Comparison of ENCODE assay signal across 26 cellular contexts in genomic region chr1:172960019-172960418, GRCh38.
A peak's percentile ranks its signal among the peaks of the same experiment; 100 is the strongest.
DNase-seq lines count a peak whose midpoint lies in the region; ATAC-seq, FAIRE-seq and TF ChIP-seq lines count a peak whose summit lies in the region.
"Had no signal": no experiment of that assay in that cellular context is flagged by ENCODE, and none has a peak within 500 bp of the region (broad histone marks: within the 10 kb centered on the region; RNA-seq: fewer than 3 reads in every experiment).

No MANE protein-coding gene starts in this region.

- DNase-seq in A549 (ENCODE audit: low read depth in 1 of 2, low spot score in 1 of 2) (no peak), astrocyte (ENCODE audit: low read depth) (peak; percentile 77), kidney tubule cell (ENCODE audit: low spot score) (peak; percentile 58), GM19240 (ENCODE audit: insufficient read length, low spot score) (no peak), psoas muscle (no peak), NCI-H2081 (lab: John Stamatoyannopoulos, UW) (no peak)
- DNase-seq: 8988T; activated CD4-positive, alpha-beta T cell treated with anti-CD3 and anti-CD28 coated beads, Interleukin-2, amount 50 U/mL, for 1 hour; activated CD8-positive, alpha-beta memory T cell treated with anti-CD3 and anti-CD28 coated beads, Interleukin-2, amount 10 ng/mL, durations not matched to agents 7 days and 5 days; activated naive CD4-positive, alpha-beta T cell treated with Interleukin-2 at 50 U/mL for 16 hours; activated T-cell treated with anti-CD3 and anti-CD28 coated beads, Interleukin-2, amount 50 U/mL, for 72 hours; DMS79 treated with DMSO at 0.1 percent for 48 hours; Karpas-422; NCI-H1048; NCI-H187 treated with DMSO at 0.1 percent for 48 hours; NCI-H82; T1000; upper lobe of left lung had no signal

- H3K27me3 ChIP-seq in astrocyte (ENCODE audit: insufficient read depth, low read length) = no peaks in the 10 kb centered on the region
- no peaks in the 10 kb centered on the region for H3K27me3 ChIP-seq in psoas muscle (ENCODE audit: insufficient read depth in 3 of 3, low read length in 2 of 3)
- H3K27me3 ChIP-seq: BLaER1, neutrophil, upper lobe of left lung had no signal

- TF ChIP-seq POLR2A in A549 (IDR thresholded peaks at IDR 0.05; ENCODE audit: low read length) = no peak

- no peak overlapping the region for H3K9ac ChIP-seq in astrocyte (ENCODE audit: low read length)
- H3K9ac ChIP-seq: BLaER1 had no signal

- H3K4me2 ChIP-seq in A549 = no peak overlapping the region
- H3K4me2 ChIP-seq in astrocyte (ENCODE audit: low read length) = no peak overlapping the region
- H3K4me2 ChIP-seq: BLaER1 had no signal

- H3K4me3 ChIP-seq in A549 = no peak overlapping the region
- H3K4me3 ChIP-seq in HEK293 (ENCODE audit: low read depth, low read length) = no peak overlapping the region
- H3K4me3 ChIP-seq in astrocyte (ENCODE audit: insufficient read depth, low read depth, low read length) = no peak overlapping the region
- H3K4me3 ChIP-seq in psoas muscle = no peak overlapping the region
- H3K4me3 ChIP-seq: BLaER1, coronary artery, skin epidermis, upper lobe of left lung had no signal

- no peak overlapping the region for H3K4me3 Mint-ChIP-seq in astrocyte (ENCODE audit: unreplicated experiment)
- H3K4me3 Mint-ChIP-seq: activated CD8-positive, alpha-beta memory T cell treated with anti-CD3 and anti-CD28 coated beads, Interleukin-2, amount 10 ng/mL, durations not matched to agents 7 days and 5 days; activated T-cell treated with anti-CD3 and anti-CD28 coated beads, Interleukin-2, amount 50 U/mL, for 72 hours had no signal

- no peaks in the 10 kb centered on the region for H3K36me3 ChIP-seq in HEK293 (ENCODE audit: control insufficient read depth in 2 of 2, insufficient read depth in 1 of 2, low read length in 2 of 2)
- H3K36me3 ChIP-seq in astrocyte (ENCODE audit: insufficient read depth, low read length) = no peaks in the 10 kb centered on the region
- H3K36me3 ChIP-seq in psoas muscle (ENCODE audit: insufficient read depth in 1 of 2, low read depth in 1 of 2) = no peaks in the 10 kb centered on the region
- H3K36me3 ChIP-seq: BLaER1, neutrophil, upper lobe of left lung had no signal

- H3K79me2 ChIP-seq in astrocyte (ENCODE audit: insufficient read depth, low read length) = no peaks in the 10 kb centered on the region

- peaks cover 20% of the 10 kb centered on the region for H3K4me1 Mint-ChIP-seq in astrocyte (ENCODE audit: low read depth, unreplicated experiment)
- H3K4me1 Mint-ChIP-seq: activated CD8-positive, alpha-beta memory T cell treated with anti-CD3 and anti-CD28 coated beads, Interleukin-2, amount 10 ng/mL, durations not matched to agents 7 days and 5 days had no signal

- TF ChIP-seq RAD21 in A549 (conservative IDR thresholded peaks at IDR 0.05 in 1 of 2, IDR thresholded peaks at IDR 0.05 in 1 of 2) = no peak

- no peak for TF ChIP-seq EP300 in A549 (IDR thresholded peaks at IDR 0.05)

- H3K27ac ChIP-seq in A549 = peak overlapping the region; percentile 9 to 45; a peak in 2 of 6 replicates
- no peak overlapping the region for H3K27ac ChIP-seq in HEK293 (ENCODE audit: extremely low read depth, low read depth, low read length)
- H3K27ac ChIP-seq in astrocyte (ENCODE audit: low read depth, low read length) = peak overlapping the region; percentile 22
- no peak overlapping the region for H3K27ac ChIP-seq in psoas muscle
- H3K27ac ChIP-seq: BLaER1, coronary artery, neutrophil, skin epidermis, upper lobe of left lung had no signal

- no peaks in the 10 kb centered on the region for H3K27me3 Mint-ChIP-seq in astrocyte (ENCODE audit: low read depth, unreplicated experiment)

- POLR2A ChIA-PET in A549 (lab: Yijun Ruan, JAX) (interaction anchor here (0.6 kb wide), 1 partner anchor 1226 kb away, joined by 4 read pairs; no protein-coding TSS in a partner anchor), HEK293 (lab: Yijun Ruan, JAX) (no interaction called here)

- 89% methylated on average over 3 of the region's 3 CpGs for WGBS in A549 (ENCODE audit: missing lambda C conversion rate)
- WGBS in psoas muscle, 3 donors = 84 to 96% (median 94%) methylated on average over 3 of the region's 3 CpGs

- ATAC-seq in A549 (no peak), GM21529 (IDR thresholded peaks at IDR 0.05; ENCODE audit: unreplicated experiment) (no peak), psoas muscle (no peak)
- ATAC-seq: activated CD8-positive, alpha-beta memory T cell treated with anti-CD3 and anti-CD28 coated beads, Interleukin-2, amount 10 ng/mL, durations not matched to agents 7 days and 5 days; activated T-cell treated with anti-CD3 and anti-CD28 coated beads, Interleukin-2, amount 50 U/mL, for 72 hours had no signal

- CTCF ChIA-PET in A549 (lab: Yijun Ruan, JAX) = interaction anchor here (1.4 to 2.0 kb wide), 2 partner anchors 9 to 13 kb away, joined by 3 to 5 read pairs; no protein-coding TSS in a partner anchor
- CTCF ChIA-PET in HEK293 (lab: Yijun Ruan, JAX) = no interaction called here

- H3K9me3 Mint-ChIP-seq in astrocyte (ENCODE audit: unreplicated experiment) = peaks cover 9% of the 10 kb centered on the region

- no peak for TF ChIP-seq CTCF in A549 (IDR thresholded peaks at IDR 0.05)
- TF ChIP-seq CTCF in HEK293 (tag by site-specific recombination; IDR thresholded peaks at IDR 0.05) = no peak
- TF ChIP-seq CTCF in astrocyte (IDR thresholded peaks at IDR 0.05; ENCODE audit: insufficient read depth, low read depth, low read length) = no peak
- TF ChIP-seq CTCF in psoas muscle (IDR thresholded peaks at IDR 0.05) = no peak

- H4K20me1 ChIP-seq in astrocyte (ENCODE audit: insufficient read depth, low read length) = no peaks in the 10 kb centered on the region
- H4K20me1 ChIP-seq: BLaER1 had no signal

- intact Hi-C loops in psoas muscle (cut with DNase I) = no loop called here

- peak overlapping the region; percentile 55 for H3K27ac Mint-ChIP-seq in astrocyte (ENCODE audit: unreplicated experiment)
- H3K27ac Mint-ChIP-seq: activated CD8-positive, alpha-beta memory T cell treated with anti-CD3 and anti-CD28 coated beads, Interleukin-2, amount 10 ng/mL, durations not matched to agents 7 days and 5 days; activated T-cell treated with anti-CD3 and anti-CD28 coated beads, Interleukin-2, amount 50 U/mL, for 72 hours had no signal

- FAIRE-seq in A549 (lab: Jason Lieb, UNC) (no peak), astrocyte (lab: Jason Lieb, UNC) (no peak)
- FAIRE-seq: bronchial epithelial cell, GM12892 had no signal

- peak overlapping the region; percentile 10 for H2AFZ ChIP-seq in astrocyte (ENCODE audit: low read depth, low read length)

- H3K9me3 ChIP-seq in A549 (peaks cover 3% of the 10 kb centered on the region; the same call in 1 of the 3 replicates), HEK293 (ENCODE audit: control insufficient read depth, insufficient read depth, low read depth, low read length) (no peaks in the 10 kb centered on the region), astrocyte (ENCODE audit: insufficient read depth, low read depth, low read length) (no peaks in the 10 kb centered on the region), psoas muscle (no peaks in the 10 kb centered on the region)
- H3K9me3 ChIP-seq: BLaER1, neutrophil had no signal

- H3K4me1 ChIP-seq in A549 = peaks cover 15% of the 10 kb centered on the region
- no peaks in the 10 kb centered on the region for H3K4me1 ChIP-seq in HEK293 (ENCODE audit: control insufficient read depth, insufficient read depth, low read length)
- H3K4me1 ChIP-seq in astrocyte (ENCODE audit: insufficient read depth, low read length) = peaks cover 18% of the 10 kb centered on the region
- no peaks in the 10 kb centered on the region for H3K4me1 ChIP-seq in psoas muscle
- H3K4me1 ChIP-seq: BLaER1 had no signal

- H3K36me3 Mint-ChIP-seq in astrocyte (ENCODE audit: low read depth, unreplicated experiment) = no peaks in the 10 kb centered on the region
- H3K36me3 Mint-ChIP-seq: activated CD8-positive, alpha-beta memory T cell treated with anti-CD3 and anti-CD28 coated beads, Interleukin-2, amount 10 ng/mL, durations not matched to agents 7 days and 5 days had no signal

TF ChIP-seq in A549, 52 proteins besides CTCF, POLR2A, EP300 and RAD21:
- TF ChIP-seq RARB (CRISPR knock-in tag; IDR thresholded peaks at IDR 0.05) (no peak), MAZ (IDR thresholded peaks at IDR 0.05; ENCODE audit: borderline replicate concordance, low read depth, low read length) (no peak), FOSB (CRISPR knock-in tag; IDR thresholded peaks at IDR 0.05) (no peak), EHMT2 (IDR thresholded peaks at IDR 0.05; ENCODE audit: low read depth) (no peak), NPAS2 (CRISPR knock-in tag; IDR thresholded peaks at IDR 0.05; ENCODE audit: borderline replicate concordance) (no peak), ZFP36 (IDR thresholded peaks at IDR 0.05; ENCODE audit: borderline replicate concordance, partially characterized antibody) (no peak), BCL3 (IDR thresholded peaks at IDR 0.05) (no peak)
TF ChIP-seq in A549: peak in this region for 0.

TF ChIP-seq in HEK293, 187 proteins besides CTCF, POLR2A, EP300 and RAD21:
- TF ChIP-seq EGR2 (tag by site-specific recombination; IDR thresholded peaks at IDR 0.05; ENCODE audit: low read depth) (no peak), ZBTB17 (tag by site-specific recombination; IDR thresholded peaks at IDR 0.05) (0 out of 2 replicates have a peak, but pooled peaks have one; percentile 40)

Comparison
In these comparisons a context has a peak if more than half of its experiments do, and no peak if none do; other contexts are left out.
1. DNase-seq: peak in astrocyte (single experiment) and kidney tubule cell (single experiment); none in A549 (0 of 2), GM19240 (single experiment), psoas muscle (0 of 2) and NCI-H2081 (0 of 2).
2. H3K27ac ChIP-seq: peak in A549 (2 of 2) and astrocyte (single experiment); none in HEK293 (single experiment) and psoas muscle (single experiment).